ENCODE assay signal across 30 cellular contexts in genomic region chr4:181437895-181438294, GRCh38.
"Had no signal": no experiment of that assay in that cellular context is flagged by ENCODE, and none has a peak within 500 bp of the region (broad histone marks: within the 10 kb centered on the region; RNA-seq: fewer than 3 reads in every experiment).

No MANE protein-coding gene starts in this region.

- H3K27ac Mint-ChIP-seq: activated B cell treated with CpG ODN at 0.5 μM for 24 hours; activated CD4-positive, alpha-beta memory T cell treated with anti-CD3 and anti-CD28 coated beads for 36 hours; activated naive CD4-positive, alpha-beta T cell treated with anti-CD3 and anti-CD28 coated beads for 36 hours; activated naive CD4-positive, alpha-beta T cell treated with anti-CD3 and anti-CD28 coated beads, Interleukin-2, amount 50 U/mL, for 72 hours; activated T-helper 1 cell treated with anti-CD3 and anti-CD28 coated beads, Interleukin-12 subunit alpha, Interleukin-12 subunit beta, Interleukin-2, Interleukin-4 antibody, amounts not matched to agents 30 ng/mL and 10 ng/mL and 1 ng/mL, durations not matched to agents 14 hours and 24 hours and 36 hours; brain; T-helper 1 cell treated with Interleukin-12 subunit alpha and Interleukin-12 subunit beta and Interleukin-4 antibody, amounts not matched to agents 30 μg/mL and 1 μg/mL, for 36 hours; T-helper 2 cell treated with Interferon-gamma antibody and Interleukin-4, amounts not matched to agents 5 μg/mL and 100 μg/mL, for 36 hours had no signal

- H3K9me3 ChIP-seq: adrenal gland, SJCRH30, SK-N-SH had no signal

- H3K27me3 ChIP-seq: adrenal gland, SJCRH30 had no signal

- H3K9me2 ChIP-seq: SK-N-SH had no signal

- H3K4me1 Mint-ChIP-seq: activated B cell treated with CpG ODN at 0.5 μM for 24 hours had no signal

- H3K4me1 ChIP-seq: adrenal gland, SJCRH30 had no signal

- ATAC-seq: activated naive CD4-positive, alpha-beta T cell treated with anti-CD3 and anti-CD28 coated beads, Interleukin-2, amount 50 U/mL, for 72 hours; activated T-cell treated with anti-CD3 and anti-CD28 coated beads, Interleukin-2, amount 50 U/mL, for 4 hours; Panc1 had no signal

- H3K9me3 Mint-ChIP-seq: activated B cell treated with CpG ODN at 0.5 μM for 24 hours had no signal

- H3K36me3 ChIP-seq: adrenal gland, SJCRH30 had no signal

- H3K4me3 ChIP-seq: adrenal gland, SJCRH30 had no signal

- DNase-seq: activated B cell treated with CpG ODN at 0.5 μM for 24 hours; activated CD4-positive, alpha-beta memory T cell treated with anti-CD3 and anti-CD28 coated beads for 36 hours; activated CD4-positive, alpha-beta T cell treated with anti-CD3 and anti-CD28 coated beads for 4 hours; activated CD4-positive, alpha-beta T cell treated with anti-CD3 and anti-CD28 coated beads, Interleukin-2, amount 50 U/mL, for 1 hour; activated CD4-positive, CD25-positive, alpha-beta regulatory T cell treated with anti-CD3 and anti-CD28 coated beads, Interleukin-2, amount 50 U/mL, for 72 hours; activated CD8-positive, alpha-beta memory T cell treated with anti-CD3 and anti-CD28 coated beads, Interleukin-2, amount 50 U/mL, for 4 hours; activated gamma-delta T cell treated with Interleukin-2 at 50 U/mL for 16 hours; activated naive CD4-positive, alpha-beta T cell treated with anti-CD3 and anti-CD28 coated beads for 36 hours; activated T-cell treated with anti-CD3 and anti-CD28 coated beads for 4 hours; activated T-cell treated with anti-CD3 and anti-CD28 coated beads, Interleukin-2, amount 50 U/mL, for 4 hours; adrenal gland; caudate nucleus; MM.1S; MV-4-11; NCI-H1092; NCI-H1694; NCI-H1930; NCI-H2081 treated with DMSO at 0.1 percent for 48 hours; NCI-H226; NCI-H446 treated with DMSO at 0.1 percent for 48 hours; SHP77; SJCRH30; SK-N-SH had no signal

- H3K4me3 Mint-ChIP-seq: activated B cell treated with CpG ODN at 0.5 μM for 24 hours; activated CD4-positive, alpha-beta memory T cell treated with anti-CD3 and anti-CD28 coated beads for 36 hours; activated naive CD4-positive, alpha-beta T cell treated with anti-CD3 and anti-CD28 coated beads for 36 hours; activated T-cell treated with anti-CD3 and anti-CD28 coated beads, Interleukin-2, amount 50 U/mL, for 4 hours; activated T-helper 1 cell treated with anti-CD3 and anti-CD28 coated beads, Interleukin-12 subunit alpha, Interleukin-12 subunit beta, Interleukin-2, Interleukin-4 antibody, amounts not matched to agents 30 ng/mL and 10 ng/mL and 1 ng/mL, durations not matched to agents 14 hours and 24 hours and 36 hours; brain; T-helper 1 cell treated with Interleukin-12 subunit alpha and Interleukin-12 subunit beta and Interleukin-4 antibody, amounts not matched to agents 30 μg/mL and 1 μg/mL, for 36 hours; T-helper 2 cell treated with Interferon-gamma antibody and Interleukin-4, amounts not matched to agents 5 μg/mL and 100 μg/mL, for 36 hours had no signal

- H3K4me2 ChIP-seq: KMS-11, SK-N-SH had no signal

- H3K36me3 Mint-ChIP-seq: activated CD4-positive, alpha-beta memory T cell treated with anti-CD3 and anti-CD28 coated beads for 36 hours; activated naive CD4-positive, alpha-beta T cell treated with anti-CD3 and anti-CD28 coated beads, Interleukin-2, amount 50 U/mL, for 72 hours; brain had no signal

- H3K27me3 Mint-ChIP-seq: activated B cell treated with CpG ODN at 0.5 μM for 24 hours; activated CD4-positive, alpha-beta memory T cell treated with anti-CD3 and anti-CD28 coated beads for 36 hours had no signal

- H3K9ac ChIP-seq: KMS-11, SK-N-SH had no signal

- H3K27ac ChIP-seq: adrenal gland, KMS-11, SJCRH30 had no signal
